In genomic region chr5:150694638-150695037, GRCh38 we compare ENCODE assay signal across 1 cellular context.
TF ChIP-seq lines count a peak whose summit lies in the region.

No MANE protein-coding gene starts in this region.

TF ChIP-seq in SK-N-SH treated with all-trans-retinoic acid at 6 μM for 48 hours, 23 proteins besides CTCF, POLR2A, EP300 and RAD21 (continued from another document):
- TF ChIP-seq POU6F1 (CRISPR knock-in tag; IDR thresholded peaks at IDR 0.05; ENCODE audit: borderline replicate concordance, low read depth) (no peak), ZFP3 (CRISPR knock-in tag; IDR thresholded peaks at IDR 0.05) (peak; percentile 77), TCF4 (CRISPR knock-in tag; IDR thresholded peaks at IDR 0.05; ENCODE audit: borderline replicate concordance) (no peak), PPARA (CRISPR knock-in tag; IDR thresholded peaks at IDR 0.05; ENCODE audit: borderline replicate concordance) (no peak), ZNF565 (CRISPR knock-in tag; conservative IDR thresholded peaks at IDR 0.05; ENCODE audit: low read depth) (no peak), CSDC2 (CRISPR knock-in tag; IDR thresholded peaks at IDR 0.05) (no peak), TOX (CRISPR knock-in tag; IDR thresholded peaks at IDR 0.05; ENCODE audit: borderline replicate concordance) (peak; percentile 51; the same call in 1 of the 2 replicates), GLIS3 (CRISPR knock-in tag; IDR thresholded peaks at IDR 0.05) (no peak), ARNTL (CRISPR knock-in tag; IDR thresholded peaks at IDR 0.05; ENCODE audit: borderline replicate concordance, low read depth) (no peak), ISL1 (CRISPR knock-in tag; IDR thresholded peaks at IDR 0.05) (peak; percentile 98), SNAI2 (CRISPR knock-in tag; IDR thresholded peaks at IDR 0.05) (no peak), ZNF70 (CRISPR knock-in tag; IDR thresholded peaks at IDR 0.05) (no peak), CSRNP3 (CRISPR knock-in tag; IDR thresholded peaks at IDR 0.05) (peak; percentile 69; the same call in 1 of the 2 replicates), OSR1 (CRISPR knock-in tag; IDR thresholded peaks at IDR 0.05) (no peak), ESRRG (CRISPR knock-in tag; IDR thresholded peaks at IDR 0.05) (peak; percentile 65; the same call in 1 of the 2 replicates), TSHZ2 (CRISPR knock-in tag; IDR thresholded peaks at IDR 0.05) (no peak), RARB (CRISPR knock-in tag; IDR thresholded peaks at IDR 0.05) (no peak), BACH2 (CRISPR knock-in tag; IDR thresholded peaks at IDR 0.05; ENCODE audit: borderline replicate concordance) (no peak), ZNF8 (CRISPR knock-in tag; IDR thresholded peaks at IDR 0.05) (no peak), ZFP30 (CRISPR knock-in tag; IDR thresholded peaks at IDR 0.05) (no peak)
- TF ChIP-seq, protein P1, sequence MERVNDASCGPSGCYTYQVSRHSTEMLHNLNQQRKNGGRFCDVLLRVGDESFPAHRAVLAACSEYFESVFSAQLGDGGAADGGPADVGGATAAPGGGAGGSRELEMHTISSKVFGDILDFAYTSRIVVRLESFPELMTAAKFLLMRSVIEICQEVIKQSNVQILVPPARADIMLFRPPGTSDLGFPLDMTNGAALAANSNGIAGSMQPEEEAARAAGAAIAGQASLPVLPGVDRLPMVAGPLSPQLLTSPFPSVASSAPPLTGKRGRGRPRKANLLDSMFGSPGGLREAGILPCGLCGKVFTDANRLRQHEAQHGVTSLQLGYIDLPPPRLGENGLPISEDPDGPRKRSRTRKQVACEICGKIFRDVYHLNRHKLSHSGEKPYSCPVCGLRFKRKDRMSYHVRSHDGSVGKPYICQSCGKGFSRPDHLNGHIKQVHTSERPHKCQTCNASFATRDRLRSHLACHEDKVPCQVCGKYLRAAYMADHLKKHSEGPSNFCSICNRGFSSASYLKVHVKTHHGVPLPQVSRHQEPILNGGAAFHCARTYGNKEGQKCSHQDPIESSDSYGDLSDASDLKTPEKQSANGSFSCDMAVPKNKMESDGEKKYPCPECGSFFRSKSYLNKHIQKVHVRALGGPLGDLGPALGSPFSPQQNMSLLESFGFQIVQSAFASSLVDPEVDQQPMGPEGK (CRISPR knock-in tag; IDR thresholded peaks at IDR 0.05; ENCODE audit: borderline replicate concordance): peak; percentile 83
- TF ChIP-seq, protein P2, sequence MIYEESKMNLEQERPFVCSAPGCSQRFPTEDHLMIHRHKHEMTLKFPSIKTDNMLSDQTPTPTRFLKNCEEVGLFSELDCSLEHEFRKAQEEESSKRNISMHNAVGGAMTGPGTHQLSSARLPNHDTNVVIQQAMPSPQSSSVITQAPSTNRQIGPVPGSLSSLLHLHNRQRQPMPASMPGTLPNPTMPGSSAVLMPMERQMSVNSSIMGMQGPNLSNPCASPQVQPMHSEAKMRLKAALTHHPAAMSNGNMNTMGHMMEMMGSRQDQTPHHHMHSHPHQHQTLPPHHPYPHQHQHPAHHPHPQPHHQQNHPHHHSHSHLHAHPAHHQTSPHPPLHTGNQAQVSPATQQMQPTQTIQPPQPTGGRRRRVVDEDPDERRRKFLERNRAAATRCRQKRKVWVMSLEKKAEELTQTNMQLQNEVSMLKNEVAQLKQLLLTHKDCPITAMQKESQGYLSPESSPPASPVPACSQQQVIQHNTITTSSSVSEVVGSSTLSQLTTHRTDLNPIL (CRISPR knock-in tag; IDR thresholded peaks at IDR 0.05; ENCODE audit: low read depth): peak; percentile 65
TF ChIP-seq in SK-N-SH treated with all-trans-retinoic acid at 6 μM for 48 hours: peak in this region for 7.
